ENCODE assay signal across 10 cellular contexts in genomic region chr4:119037709-119038463, GRCh38.
A peak's percentile ranks its signal among the peaks of the same experiment; 100 is the strongest.
DNase-seq lines count a peak whose midpoint lies in the region; ATAC-seq and TF ChIP-seq lines count a peak whose summit lies in the region.
"Had no signal": no experiment of that assay in that cellular context is flagged by ENCODE, and none has a peak within 500 bp of the region (broad histone marks: within the 10 kb centered on the region; RNA-seq: fewer than 3 reads in every experiment).

No MANE protein-coding gene starts in this region.

- DNase-seq in CD14-positive monocyte (ENCODE audit: low spot score): no peak
- DNase-seq in iris pigment epithelial cell (ENCODE audit: low read depth): peak; percentile 34
- no peak for DNase-seq in H4 (ENCODE audit: low spot score)
- no peak for DNase-seq in mesothelial cell of epicardium (ENCODE audit: low spot score in 2 of 2, unreplicated experiment in 2 of 2)
- DNase-seq in activated T-helper 1 cell treated with anti-CD3 and anti-CD28 coated beads, Interleukin-12 subunit alpha, Interleukin-12 subunit beta, Interleukin-2, Interleukin-4 antibody, amounts not matched to agents 30 ng/mL and 10 ng/mL and 1 ng/mL, durations not matched to agents 14 hours and 24 hours and 36 hours (ENCODE audit: low spot score): no peak
- DNase-seq: NCI-H1436 had no signal

- TF ChIP-seq CTCF in CD14-positive monocyte (IDR thresholded peaks at IDR 0.05) (no peak), mesothelial cell of epicardium (IDR thresholded peaks at IDR 0.05; ENCODE audit: unreplicated experiment) (no peak)

- no peaks in the 10 kb centered on the region for H3K9me3 Mint-ChIP-seq in CD14-positive monocyte
- no peaks in the 10 kb centered on the region for H3K9me3 Mint-ChIP-seq in mesothelial cell of epicardium
- H3K9me3 Mint-ChIP-seq in activated T-helper 1 cell treated with anti-CD3 and anti-CD28 coated beads, Interleukin-12 subunit alpha, Interleukin-12 subunit beta, Interleukin-2, Interleukin-4 antibody, amounts not matched to agents 30 ng/mL and 10 ng/mL and 1 ng/mL, durations not matched to agents 14 hours and 24 hours and 36 hours: no peaks in the 10 kb centered on the region

- ATAC-seq in GM19351 (IDR thresholded peaks at IDR 0.05; ENCODE audit: unreplicated experiment) (peak; percentile 46), HG03159 (IDR thresholded peaks at IDR 0.05; ENCODE audit: unreplicated experiment) (peak; percentile 44), GM18520 (IDR thresholded peaks at IDR 0.05; ENCODE audit: unreplicated experiment) (no peak)
- ATAC-seq: esophagus mucosa had no signal

- H3K36me3 Mint-ChIP-seq in CD14-positive monocyte (no peaks in the 10 kb centered on the region), mesothelial cell of epicardium (peaks cover 6% of the 10 kb centered on the region)
- H3K36me3 Mint-ChIP-seq in activated T-helper 1 cell treated with anti-CD3 and anti-CD28 coated beads, Interleukin-12 subunit alpha, Interleukin-12 subunit beta, Interleukin-2, Interleukin-4 antibody, amounts not matched to agents 30 ng/mL and 10 ng/mL and 1 ng/mL, durations not matched to agents 14 hours and 24 hours and 36 hours (ENCODE audit: low read depth): no peaks in the 10 kb centered on the region

- H3K4me3 Mint-ChIP-seq in CD14-positive monocyte (peak overlapping the region; percentile 32 to 68), mesothelial cell of epicardium (no peak overlapping the region)
- H3K4me3 Mint-ChIP-seq in activated T-helper 1 cell treated with anti-CD3 and anti-CD28 coated beads, Interleukin-12 subunit alpha, Interleukin-12 subunit beta, Interleukin-2, Interleukin-4 antibody, amounts not matched to agents 30 ng/mL and 10 ng/mL and 1 ng/mL, durations not matched to agents 14 hours and 24 hours and 36 hours: no peak overlapping the region

- H3K27me3 Mint-ChIP-seq in CD14-positive monocyte (ENCODE audit: low read depth in 3 of 3): no peaks in the 10 kb centered on the region
- no peaks in the 10 kb centered on the region for H3K27me3 Mint-ChIP-seq in mesothelial cell of epicardium (ENCODE audit: low read depth)
- H3K27me3 Mint-ChIP-seq in activated T-helper 1 cell treated with anti-CD3 and anti-CD28 coated beads, Interleukin-12 subunit alpha, Interleukin-12 subunit beta, Interleukin-2, Interleukin-4 antibody, amounts not matched to agents 30 ng/mL and 10 ng/mL and 1 ng/mL, durations not matched to agents 14 hours and 24 hours and 36 hours (ENCODE audit: insufficient read depth): no peaks in the 10 kb centered on the region

- intact Hi-C loops in CD14-positive monocyte (cut with micrococcal nuclease): no loop called here
- intact Hi-C loops in activated T-helper 1 cell treated with anti-CD3 and anti-CD28 coated beads, Interleukin-12 subunit alpha, Interleukin-12 subunit beta, Interleukin-2, Interleukin-4 antibody, amounts not matched to agents 30 ng/mL and 10 ng/mL and 1 ng/mL, durations not matched to agents 14 hours and 24 hours and 36 hours (cut with micrococcal nuclease): loop anchor here (1.0 kb wide), 2 partner anchors 171 to 200 kb away; no protein-coding TSS in a partner anchor

- H3K27ac Mint-ChIP-seq in CD14-positive monocyte (peak overlapping the region; percentile 82 to 90 (median 86)), mesothelial cell of epicardium (no peak overlapping the region)
- no peak overlapping the region for H3K27ac Mint-ChIP-seq in activated T-helper 1 cell treated with anti-CD3 and anti-CD28 coated beads, Interleukin-12 subunit alpha, Interleukin-12 subunit beta, Interleukin-2, Interleukin-4 antibody, amounts not matched to agents 30 ng/mL and 10 ng/mL and 1 ng/mL, durations not matched to agents 14 hours and 24 hours and 36 hours

- H3K4me1 Mint-ChIP-seq in CD14-positive monocyte (peaks cover 18% of the 10 kb centered on the region), mesothelial cell of epicardium (peaks cover 32% of the 10 kb centered on the region)
- H3K4me1 Mint-ChIP-seq in activated T-helper 1 cell treated with anti-CD3 and anti-CD28 coated beads, Interleukin-12 subunit alpha, Interleukin-12 subunit beta, Interleukin-2, Interleukin-4 antibody, amounts not matched to agents 30 ng/mL and 10 ng/mL and 1 ng/mL, durations not matched to agents 14 hours and 24 hours and 36 hours (ENCODE audit: low read depth): peaks cover 6% of the 10 kb centered on the region

Comparison
In these comparisons a context has a peak if more than half of its experiments do, and no peak if none do; other contexts are left out.
1. H3K27ac Mint-ChIP-seq: peak in CD14-positive monocyte (7 of 7); none in mesothelial cell of epicardium (single experiment) and activated T-helper 1 cell treated with anti-CD3 and anti-CD28 coated beads, Interleukin-12 subunit alpha, Interleukin-12 subunit beta, Interleukin-2, Interleukin-4 antibody, amounts not matched to agents 30 ng/mL and 10 ng/mL and 1 ng/mL, durations not matched to agents 14 hours and 24 hours and 36 hours (single experiment).
2. H3K4me3 Mint-ChIP-seq: peak in CD14-positive monocyte (2 of 2); none in mesothelial cell of epicardium (single experiment) and activated T-helper 1 cell treated with anti-CD3 and anti-CD28 coated beads, Interleukin-12 subunit alpha, Interleukin-12 subunit beta, Interleukin-2, Interleukin-4 antibody, amounts not matched to agents 30 ng/mL and 10 ng/mL and 1 ng/mL, durations not matched to agents 14 hours and 24 hours and 36 hours (single experiment).